Comparison of ENCODE assay signal across 15 cellular contexts in genomic region chr6:150177260-150178246, GRCh38. TPM values are rescaled to one million over a fixed set of nuclear protein-coding genes. Genes with fewer than 3 reads are reported as not detected.
DNase-seq lines count a peak whose midpoint lies in the region; ATAC-seq and TF ChIP-seq lines count a peak whose summit lies in the region.
"Had no signal": no experiment of that assay in that cellular context is flagged by ENCODE, and none has a peak within 500 bp of the region (broad histone marks: within the 10 kb centered on the region; RNA-seq: fewer than 3 reads in every experiment).

No MANE protein-coding gene starts in this region.

- no peak for TF ChIP-seq POLR2A in prostate gland (IDR thresholded peaks at IDR 0.05)

- peaks cover 18% of the 10 kb centered on the region for H3K4me1 Mint-ChIP-seq in chondrocyte (ENCODE audit: low read depth)

- no peaks in the 10 kb centered on the region for H3K27me3 Mint-ChIP-seq in chondrocyte (ENCODE audit: low read depth)

- TF ChIP-seq CTCF in chondrocyte (IDR thresholded peaks at IDR 0.05) (no peak), lung (IDR thresholded peaks at IDR 0.05; ENCODE audit: control extremely low read depth, extremely low read depth) (no peak), prostate gland (IDR thresholded peaks at IDR 0.05) (no peak)

- intact Hi-C loops in Right ventricle myocardium inferior (cut with DNase I) (loop anchor here (5.0 kb wide), 1 partner anchor 60 kb away; no protein-coding TSS in a partner anchor), cardiac septum (cut with DNase I) (loop anchor here (5.0 kb wide), 1 partner anchor 35 kb away; the partner anchor contains the start of gene PPP1R14C), prostate gland (cut with DNase I) (no loop called here)

- H3K9me3 ChIP-seq in lung (ENCODE audit: control insufficient read depth in 2 of 2, insufficient read depth in 1 of 2, low read length in 1 of 2), result no peaks in the 10 kb centered on the region
- no peaks in the 10 kb centered on the region for H3K9me3 ChIP-seq in prostate gland
- H3K9me3 ChIP-seq: psoas muscle had no signal

- 84 to 92% methylated on average over 20 of the region's 20 CpGs for WGBS in lung, 2 donors
- WGBS in prostate gland, result 79% methylated on average over 17 of the region's 20 CpGs

- ATAC-seq in Right ventricle myocardium inferior (peak; percentile 84), lung (ENCODE audit: insufficient read depth, low FRiP score) (peak; percentile 12), GM21381 (IDR thresholded peaks at IDR 0.05; ENCODE audit: unreplicated experiment) (no peak)
- ATAC-seq: left lobe of liver had no signal

- peak overlapping the region; percentile 20 for H3K27ac Mint-ChIP-seq in chondrocyte (ENCODE audit: unreplicated experiment)
- H3K27ac Mint-ChIP-seq: activated CD4-positive, alpha-beta T cell treated with anti-CD3 and anti-CD28 coated beads, Interleukin-2, amount 10 ng/mL, durations not matched to agents 24 days and 14 days; activated T-helper 2 cell treated with anti-CD3 and anti-CD28 coated beads, Interferon-gamma antibody, Interleukin-2, Interleukin-4, amounts not matched to agents 10 μg/mL and 5 μg/mL and 100 μg/mL, durations not matched to agents 14 hours and 24 hours and 36 hours had no signal

- H3K4me3 ChIP-seq in lung (no peak overlapping the region), prostate gland (no peak overlapping the region)
- H3K4me3 ChIP-seq: psoas muscle had no signal

- no peaks in the 10 kb centered on the region for H3K9me3 Mint-ChIP-seq in chondrocyte (ENCODE audit: low read depth)
- H3K9me3 Mint-ChIP-seq: activated CD4-positive, alpha-beta T cell treated with anti-CD3 and anti-CD28 coated beads, Interleukin-2, amount 10 ng/mL, durations not matched to agents 24 days and 14 days; activated T-helper 2 cell treated with anti-CD3 and anti-CD28 coated beads, Interferon-gamma antibody, Interleukin-2, Interleukin-4, amounts not matched to agents 10 μg/mL and 5 μg/mL and 100 μg/mL, durations not matched to agents 14 hours and 24 hours and 36 hours had no signal

- H3K4me1 ChIP-seq in lung (ENCODE audit: control insufficient read depth in 2 of 2, insufficient read depth in 2 of 2, low read length in 2 of 2), result peaks cover 9 to 16% of the 10 kb centered on the region in 2 donors
- no peaks in the 10 kb centered on the region for H3K4me1 ChIP-seq in prostate gland (replicated peaks)

- no peaks in the 10 kb centered on the region for H3K27me3 ChIP-seq in lung (ENCODE audit: control insufficient read depth, insufficient read depth)
- no peaks in the 10 kb centered on the region for H3K27me3 ChIP-seq in prostate gland (replicated peaks; ENCODE audit: insufficient read depth)

- H3K4me3 Mint-ChIP-seq in chondrocyte (ENCODE audit: unreplicated experiment), result no peak overlapping the region
- H3K4me3 Mint-ChIP-seq: activated CD4-positive, alpha-beta T cell treated with anti-CD3 and anti-CD28 coated beads, Interleukin-2, amount 10 ng/mL, durations not matched to agents 24 days and 14 days had no signal

- DNase-seq in Right ventricle myocardium inferior (ENCODE audit: missing footprints) (no peak), cardiac septum (ENCODE audit: low spot score) (no peak), chondrocyte (ENCODE audit: low spot score) (no peak), lung (ENCODE audit: low spot score) (no peak), NCI-H187 (lab: John Stamatoyannopoulos, UW) (no peak), RPMI8226 (no peak), prostate gland (ENCODE audit: low spot score) (no peak)
- DNase-seq: activated CD4-positive, alpha-beta T cell treated with anti-CD3 and anti-CD28 coated beads, Interleukin-2, amount 10 ng/mL, durations not matched to agents 24 days and 14 days; cerebellar nuclear complex; MM.1S; psoas muscle; SW 1271 had no signal

- no peaks in the 10 kb centered on the region for H3K36me3 ChIP-seq in lung (ENCODE audit: control insufficient read depth in 2 of 2, insufficient read depth in 2 of 2, low read length in 2 of 2)
- no peaks in the 10 kb centered on the region for H3K36me3 ChIP-seq in prostate gland

- H3K27ac ChIP-seq in lung (ENCODE audit: low read depth in 1 of 2, low read length in 1 of 2) (peak overlapping the region; percentile 20 to 92), prostate gland (no peak overlapping the region)

- no peaks in the 10 kb centered on the region for H3K36me3 Mint-ChIP-seq in chondrocyte (ENCODE audit: low read depth)

RNA-seq across cellular contexts. Expression of gene PPP1R14C, which starts 34.7 kb away (rescaled TPM):
- total RNA-seq in Right ventricle myocardium inferior (129 TPM), cardiac septum (91.5 TPM), chondrocyte (1.5 to 3.4 TPM (median 3.3 TPM) in 3 replicates), lung (10 to 100 TPM; 20.1 to 68.4 TPM), prostate gland (10 to 100 TPM in 1 of 2 donors, 1 to 10 TPM in 1; 3.4 to 14.8 TPM)
- polyA plus RNA-seq in lung, result 10 to 100 TPM in 1 of 2 donors, 1 to 10 TPM in 1; 6.5 to 27.9 TPM

Comparison
In these comparisons a context has a peak if more than half of its experiments do, and no peak if none do; other contexts are left out.
1. H3K27ac ChIP-seq: peak in lung (2 of 2); none in prostate gland (0 of 2).